11 cellular contexts compared by ENCODE assay signal in genomic region chr2:218882866-218883366, GRCh38. TPM values are rescaled to one million over a fixed set of nuclear protein-coding genes. Genes with fewer than 3 reads are reported as not detected.
DNase-seq lines count a peak whose midpoint lies in the region; ATAC-seq and TF ChIP-seq lines count a peak whose summit lies in the region.
"Had no signal": no experiment of that assay in that cellular context is flagged by ENCODE, and none has a peak within 500 bp of the region (broad histone marks: within the 10 kb centered on the region; RNA-seq: fewer than 3 reads in every experiment).

No MANE protein-coding gene starts in this region.

- no peak for TF ChIP-seq CTCF in heart left ventricle (IDR thresholded peaks at IDR 0.05)
- TF ChIP-seq CTCF in thoracic aorta (IDR thresholded peaks at IDR 0.05), result no peak

- intact Hi-C loops in heart left ventricle (cut with DNase I), result no loop called here

- no peaks in the 10 kb centered on the region for H3K9me3 ChIP-seq in SK-N-MC (ENCODE audit: low read depth, low read length)
- H3K9me3 ChIP-seq in heart left ventricle, result no peaks in the 10 kb centered on the region
- no peaks in the 10 kb centered on the region for H3K9me3 ChIP-seq in thoracic aorta
- H3K9me3 ChIP-seq: stomach had no signal

- 0 out of 2 replicates have a peak overlapping the region, but pooled peaks have one; percentile 31 for H3K27ac ChIP-seq in SK-N-MC
- H3K27ac ChIP-seq in heart left ventricle, result no peak overlapping the region
- no peak overlapping the region for H3K27ac ChIP-seq in thoracic aorta

- no peak for TF ChIP-seq POLR2A in heart left ventricle (IDR thresholded peaks at IDR 0.05)

- H3K4me1 ChIP-seq in heart left ventricle, result peaks cover 0 to 32% (median 18%) of the 10 kb centered on the region in 12 donors
- H3K4me1 ChIP-seq in thoracic aorta (ENCODE audit: control insufficient read depth in 1 of 2, low read depth in 2 of 2), result peaks cover 9 to 15% of the 10 kb centered on the region in 2 donors

- peak overlapping the region; percentile 57 for H3K4me3 ChIP-seq in SK-N-MC
- H3K4me3 ChIP-seq in heart left ventricle, result peak overlapping the region in 4 of 12 donors; percentile 21 to 51 (median 38)
- peak overlapping the region; percentile 69 for H3K4me3 ChIP-seq in thoracic aorta

- peak; percentile 73 for DNase-seq in activated effector memory CD4-positive, alpha-beta T cell treated with anti-CD3 and anti-CD28 coated beads, Interleukin-2, amount 50 U/mL, for 16 hours
- DNase-seq in activated effector memory CD4-positive, alpha-beta T cell treated with Interleukin-2 at 50 U/mL for 16 hours, result no peak
- DNase-seq in SK-N-MC (ENCODE audit: low read depth, low spot score) (no peak), heart left ventricle (no peak), thoracic aorta (ENCODE audit: low spot score) (no peak), DMS153 treated with DMSO at 0.1 percent for 48 hours (lab: John Stamatoyannopoulos, UW; ENCODE audit: unreplicated experiment) (no peak), T-helper 1 cell (no peak)
- DNase-seq: mesendoderm, NCI-H1092 treated with DMSO at 0.1 percent for 48 hours, stomach had no signal

- WGBS in heart left ventricle, 4 donors, result 38 to 53% (median 46%) methylated on average over 2 to 4 of the region's 4 CpGs

- H3K9ac ChIP-seq in SK-N-MC (ENCODE audit: insufficient read length), result no peak overlapping the region

- no peaks in the 10 kb centered on the region for H3K36me3 ChIP-seq in SK-N-MC (ENCODE audit: insufficient read depth, low read length)
- no peaks in the 10 kb centered on the region for H3K36me3 ChIP-seq in heart left ventricle
- no peaks in the 10 kb centered on the region for H3K36me3 ChIP-seq in thoracic aorta
- H3K36me3 ChIP-seq: stomach had no signal

- H3K27me3 ChIP-seq in heart left ventricle (peaks cover 18 to 74% (median 48%) of the 10 kb centered on the region in 9 donors), thoracic aorta (replicated peaks; ENCODE audit: insufficient read depth) (no peaks in the 10 kb centered on the region)

- ATAC-seq in heart left ventricle (peak in 3 of 4 donors; percentile 24 to 54 (median 33)), thoracic aorta (ENCODE audit: insufficient number of reproducible peaks, low FRiP score, low read depth) (no peak), HG02610 (IDR thresholded peaks at IDR 0.05; ENCODE audit: unreplicated experiment) (no peak)

RNA-seq across cellular contexts. Expression of gene WNT10A, which starts 2.3 kb away (rescaled TPM):
- total RNA-seq in heart left ventricle (1 to 10 TPM in 1 of 9 donors, under 1 TPM in 1, not detected in 7; 0.16 to 1.3 TPM), thoracic aorta (1 to 10 TPM in 1 of 2 donors, not detected in 1; 1.6 TPM)
- polyA plus RNA-seq in heart left ventricle, result under 1 TPM in 1 of 2 donors, not detected in 1; 0.08 TPM

RNA-seq across cellular contexts. Expression of gene WNT6, which starts 23.3 kb away (rescaled TPM):
- 10 to 100 TPM in 1 of 9 donors, 1 to 10 TPM in 3, under 1 TPM in 5; 0.34 to 13.1 (median 1.00) TPM for total RNA-seq in heart left ventricle
- polyA plus RNA-seq in heart left ventricle, result 1 to 10 TPM in 1 of 2 donors, under 1 TPM in 1; 0.44 to 1.4 TPM
- total RNA-seq in thoracic aorta, result 1 to 10 TPM in 1 of 2 donors, under 1 TPM in 1; 0.27 to 2.5 TPM

RNA-seq across cellular contexts. Expression of gene PRKAG3, which starts 51.3 kb away (rescaled TPM):
- not detected for total RNA-seq in heart left ventricle
- under 1 TPM in 1 of 2 donors, not detected in 1; 0.06 TPM for polyA plus RNA-seq in heart left ventricle
- total RNA-seq in thoracic aorta, result under 1 TPM in 1 of 2 donors, not detected in 1; 0.28 TPM
- total RNA-seq: stomach had no signal
- polyA plus RNA-seq: stomach had no signal

Comparison
In these comparisons a context has a peak if more than half of its experiments do, and no peak if none do; other contexts are left out.
1. ATAC-seq: peak in heart left ventricle (3 of 4); none in thoracic aorta (single experiment) and HG02610 (single experiment).